Comparison of ENCODE assay signal across 16 cellular contexts in the genomic region with DNA sequence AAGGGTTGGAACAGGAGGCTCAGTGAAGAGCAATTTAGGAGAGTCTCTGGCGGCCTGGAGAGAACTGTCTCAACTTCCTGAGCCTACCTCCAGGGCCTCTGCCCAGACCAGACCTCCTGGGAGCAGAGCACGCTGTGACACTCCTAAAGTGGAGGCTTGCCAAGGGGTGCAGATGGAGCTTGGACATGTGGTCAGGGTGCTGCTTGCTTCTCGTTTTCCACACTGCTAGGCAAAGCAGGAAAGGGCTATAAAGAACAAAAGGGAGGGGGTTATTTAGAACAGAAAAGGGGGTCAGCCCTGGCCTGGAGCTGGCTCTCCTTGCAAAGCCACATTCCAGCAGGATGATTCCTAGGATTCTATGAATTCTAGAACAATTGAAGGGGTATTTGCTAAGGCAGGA.
DNase-seq lines count a peak whose midpoint lies in the region; ATAC-seq and TF ChIP-seq lines count a peak whose summit lies in the region.
"Had no signal": no experiment of that assay in that cellular context is flagged by ENCODE, and none has a peak within 500 bp of the region (broad histone marks: within the 10 kb centered on the region; RNA-seq: fewer than 3 reads in every experiment).

No MANE protein-coding gene starts in this region.

- TF ChIP-seq POLR2A in sigmoid colon (IDR thresholded peaks at IDR 0.05): no peak

- no peak overlapping the region for H3K4me3 ChIP-seq in SJSA1
- H3K4me3 ChIP-seq in sigmoid colon: no peak overlapping the region
- H3K4me3 ChIP-seq: gastrocnemius medialis, psoas muscle, transverse colon had no signal

- DNase-seq in NCI-H2029 treated with DMSO at 0.1 percent for 48 hours (lab: John Stamatoyannopoulos, UW) (peak; percentile 2), NCI-H2029 (lab: John Stamatoyannopoulos, UW) (no peak), SJSA1 (ENCODE audit: low read depth in 1 of 2, low spot score in 2 of 2) (peak; percentile 68 to 73), iPS-NIHi7 (ENCODE audit: extremely low spot score) (peak; percentile 31), sigmoid colon (peak; percentile 43), SK-N-DZ (ENCODE audit: low spot score) (no peak), NCI-H146 treated with DMSO at 0.1 percent for 48 hours (lab: John Stamatoyannopoulos, UW; ENCODE audit: unreplicated experiment) (no peak)
- DNase-seq: 8988T; activated CD4-positive, CD25-positive, alpha-beta regulatory T cell; activated naive CD4-positive, alpha-beta T cell; CD4-positive, alpha-beta T cell; endodermal cell; gastrocnemius medialis; psoas muscle; transverse colon had no signal

- no peak for TF ChIP-seq CTCF in sigmoid colon (IDR thresholded peaks at IDR 0.05)

- H3K4me1 ChIP-seq in SJSA1 (replicated peaks) (peaks cover 28% of the 10 kb centered on the region), sigmoid colon (peaks cover 0 to 19% (median 2%) of the 10 kb centered on the region in 4 donors)
- H3K4me1 ChIP-seq: gastrocnemius medialis, psoas muscle, transverse colon had no signal

- intact Hi-C loops in sigmoid colon (cut with DNase I): no loop called here

- TF ChIP-seq EP300 in sigmoid colon (IDR thresholded peaks at IDR 0.05): no peak

- H3K27me3 ChIP-seq in SJSA1 (replicated peaks) (no peaks in the 10 kb centered on the region), sigmoid colon (no peaks in the 10 kb centered on the region)
- H3K27me3 ChIP-seq: gastrocnemius medialis, transverse colon had no signal

- WGBS in sigmoid colon, 2 donors: 27 to 43% methylated on average over 3 of the region's 3 CpGs

- no peaks in the 10 kb centered on the region for H3K9me3 ChIP-seq in SJSA1 (replicated peaks)
- H3K9me3 ChIP-seq in sigmoid colon: no peaks in the 10 kb centered on the region
- H3K9me3 ChIP-seq: gastrocnemius medialis, psoas muscle, transverse colon had no signal

- no peak for ATAC-seq in GM18861 (IDR thresholded peaks at IDR 0.05; ENCODE audit: unreplicated experiment)
- ATAC-seq: gastrocnemius medialis, psoas muscle had no signal

- no peaks in the 10 kb centered on the region for H3K36me3 ChIP-seq in SJSA1
- no peaks in the 10 kb centered on the region for H3K36me3 ChIP-seq in sigmoid colon
- H3K36me3 ChIP-seq: gastrocnemius medialis, transverse colon had no signal

- H3K27ac ChIP-seq in SJSA1: peak overlapping the region; percentile 24
- no peak overlapping the region for H3K27ac ChIP-seq in sigmoid colon
- H3K27ac ChIP-seq: gastrocnemius medialis, psoas muscle, transverse colon had no signal

Comparison
In these comparisons a context has a peak if more than half of its experiments do, and no peak if none do; other contexts are left out.
1. DNase-seq: peak in NCI-H2029 treated with DMSO at 0.1 percent for 48 hours (single experiment), SJSA1 (2 of 2), iPS-NIHi7 (single experiment) and sigmoid colon (single experiment); none in NCI-H2029 (single experiment), SK-N-DZ (single experiment) and NCI-H146 treated with DMSO at 0.1 percent for 48 hours (single experiment).